In genomic region chr6:31946370-31946885, GRCh38 we compare ENCODE assay signal across 2 cellular contexts.
TF ChIP-seq lines count a peak whose summit lies in the region.

No MANE protein-coding gene starts in this region.

TF ChIP-seq in IMR-90, 13 proteins besides CTCF, POLR2A, EP300 and RAD21:
- no peak for TF ChIP-seq CHD1 (IDR thresholded peaks at IDR 0.05; ENCODE audit: low read depth, low read length)
- no peak for TF ChIP-seq MAZ (IDR thresholded peaks at IDR 0.05; ENCODE audit: borderline replicate concordance, low read depth, low read length)
- no peak for TF ChIP-seq NFE2L2 (IDR thresholded peaks at IDR 0.05; ENCODE audit: low read depth, low read length)
- no peak for TF ChIP-seq SMC3 (IDR thresholded peaks at IDR 0.05; ENCODE audit: low read depth, low read length)
- TF ChIP-seq ELK1 (IDR thresholded peaks at IDR 0.05; ENCODE audit: borderline replicate concordance, low read depth, low read length), result no peak
- TF ChIP-seq CEBPB (IDR thresholded peaks at IDR 0.05; ENCODE audit: low read depth, low read length), result no peak
- TF ChIP-seq MAFK (IDR thresholded peaks at IDR 0.05; ENCODE audit: low read depth, low read length), result no peak
- TF ChIP-seq FOS (IDR thresholded peaks at IDR 0.05; ENCODE audit: low read depth, low read length), result no peak
- no peak for TF ChIP-seq RCOR1 (IDR thresholded peaks at IDR 0.05; ENCODE audit: insufficient replicate concordance, low read length)
- TF ChIP-seq USF2 (IDR thresholded peaks at IDR 0.05; ENCODE audit: low read depth, low read length), result no peak

TF ChIP-seq in HepG2, 621 proteins besides CTCF, POLR2A, EP300 and RAD21 (continues in another document):
- TF ChIP-seq ZNF343 (CRISPR knock-in tag; IDR thresholded peaks at IDR 0.05), result 0 out of 2 replicates have a peak, but pooled peaks have one; percentile 13
- TF ChIP-seq ZNF383 (CRISPR knock-in tag; IDR thresholded peaks at IDR 0.05; ENCODE audit: borderline replicate concordance), result 0 out of 2 replicates have a peak, but pooled peaks have one; percentile 53
- peak; percentile 60; the same call in 1 of the 2 replicates for TF ChIP-seq ZNF652 (CRISPR knock-in tag; IDR thresholded peaks at IDR 0.05; ENCODE audit: borderline replicate concordance, low read depth)
- TF ChIP-seq MLX (CRISPR knock-in tag; IDR thresholded peaks at IDR 0.05), result 0 out of 2 replicates have a peak, but pooled peaks have one; percentile 8
- peak; percentile 74; the same call in 1 of the 2 replicates for TF ChIP-seq TCF7 (IDR thresholded peaks at IDR 0.05; ENCODE audit: low read depth)
- peak; percentile 20 for TF ChIP-seq ZNF781 (CRISPR knock-in tag; IDR thresholded peaks at IDR 0.05; ENCODE audit: borderline replicate concordance, not compliant biosample characterization)
- TF ChIP-seq ZNF558 (CRISPR knock-in tag; IDR thresholded peaks at IDR 0.05; ENCODE audit: borderline replicate concordance), result 0 out of 2 replicates have a peak, but pooled peaks have one; percentile 79
- TF ChIP-seq LBX2 (CRISPR knock-in tag; IDR thresholded peaks at IDR 0.05; ENCODE audit: borderline replicate concordance), result no peak; the same call in 1 of the 2 replicates
- no peak for TF ChIP-seq MYNN (CRISPR knock-in tag; IDR thresholded peaks at IDR 0.05; ENCODE audit: low read depth)
- peak; percentile 9; the same call in 1 of the 2 replicates for TF ChIP-seq TFDP2 (CRISPR knock-in tag; IDR thresholded peaks at IDR 0.05)
- 0 out of 2 replicates have a peak, but pooled peaks have one; percentile 17 for TF ChIP-seq TAF1 (CRISPR knock-in tag; IDR thresholded peaks at IDR 0.05)
- peak; percentile 45; the same call in 1 of the 2 replicates for TF ChIP-seq PHF20 (CRISPR knock-in tag; IDR thresholded peaks at IDR 0.05)
- TF ChIP-seq EEA1 (CRISPR knock-in tag; IDR thresholded peaks at IDR 0.05; ENCODE audit: borderline replicate concordance), result 0 out of 2 replicates have a peak, but pooled peaks have one; percentile 23
- 0 out of 2 replicates have a peak, but pooled peaks have one; percentile 9 for TF ChIP-seq ZBTB44 (CRISPR knock-in tag; IDR thresholded peaks at IDR 0.05)
- TF ChIP-seq KDM5B (CRISPR knock-in tag; IDR thresholded peaks at IDR 0.05; ENCODE audit: borderline replicate concordance), result peak; percentile 83; the same call in 1 of the 2 replicates
- peak; percentile 28 to 39; a peak in 2 of 4 replicates for TF ChIP-seq MAFK (conservative IDR thresholded peaks at IDR 0.05 in 1 of 2, IDR thresholded peaks at IDR 0.05 in 1 of 2; ENCODE audit: low read length in 2 of 2)
- no peak for TF ChIP-seq SKIL (CRISPR knock-in tag; IDR thresholded peaks at IDR 0.05; ENCODE audit: borderline replicate concordance)
- TF ChIP-seq ZNF816 (CRISPR knock-in tag; IDR thresholded peaks at IDR 0.05; ENCODE audit: borderline replicate concordance), result no peak
- TF ChIP-seq ZBTB4 (CRISPR knock-in tag; IDR thresholded peaks at IDR 0.05; ENCODE audit: borderline replicate concordance), result no peak
- TF ChIP-seq ZFX (CRISPR knock-in tag; IDR thresholded peaks at IDR 0.05; ENCODE audit: low read depth), result peak; percentile 56
- TF ChIP-seq ZNF235 (CRISPR knock-in tag; IDR thresholded peaks at IDR 0.05; ENCODE audit: borderline replicate concordance), result peak; percentile 58; the same call in 1 of the 2 replicates
- TF ChIP-seq ZFP36L1 (CRISPR knock-in tag; IDR thresholded peaks at IDR 0.05), result no peak
- TF ChIP-seq MYC (CRISPR knock-in tag; IDR thresholded peaks at IDR 0.05; ENCODE audit: borderline replicate concordance), result no peak
- TF ChIP-seq DPF2 (CRISPR knock-in tag; IDR thresholded peaks at IDR 0.05; ENCODE audit: borderline replicate concordance, low read depth), result 0 out of 2 replicates have a peak, but pooled peaks have one; percentile 2
- TF ChIP-seq ZNF704 (CRISPR knock-in tag; IDR thresholded peaks at IDR 0.05; ENCODE audit: borderline replicate concordance), result 0 out of 2 replicates have a peak, but pooled peaks have one; percentile 65
- peak in 1 of 2 experiments; percentile 51; a peak in 2 of 4 replicates for TF ChIP-seq HMGXB4 (CRISPR knock-in tag; IDR thresholded peaks at IDR 0.05; ENCODE audit: borderline replicate concordance in 1 of 2, low read depth in 1 of 2)
- TF ChIP-seq ZNF276 (CRISPR knock-in tag; IDR thresholded peaks at IDR 0.05; ENCODE audit: low read depth), result 0 out of 2 replicates have a peak, but pooled peaks have one; percentile 48
- no peak for TF ChIP-seq ZNF337 (CRISPR knock-in tag; IDR thresholded peaks at IDR 0.05; ENCODE audit: borderline replicate concordance, low read depth)
- TF ChIP-seq ZNF737 (CRISPR knock-in tag; IDR thresholded peaks at IDR 0.05; ENCODE audit: borderline replicate concordance), result 0 out of 2 replicates have a peak, but pooled peaks have one; percentile 95
- peak; percentile 27; the same call in 1 of the 2 replicates for TF ChIP-seq SNAI1 (CRISPR knock-in tag; IDR thresholded peaks at IDR 0.05; ENCODE audit: borderline replicate concordance)
- TF ChIP-seq GZF1 (CRISPR knock-in tag; IDR thresholded peaks at IDR 0.05), result no peak
- TF ChIP-seq FOSL2 (CRISPR knock-in tag; IDR thresholded peaks at IDR 0.05), result peak; percentile 6; the same call in 1 of the 2 replicates
- TF ChIP-seq HNF4G (IDR thresholded peaks at IDR 0.05; ENCODE audit: borderline replicate concordance, low read depth, low read length), result no peak
- TF ChIP-seq HNF4G (CRISPR knock-in tag; IDR thresholded peaks at IDR 0.05; ENCODE audit: borderline replicate concordance, low read depth), result no peak
- peak; percentile 37; the same call in 1 of the 2 replicates for TF ChIP-seq ZNF30 (CRISPR knock-in tag; IDR thresholded peaks at IDR 0.05)
- no peak for TF ChIP-seq PHF5A (CRISPR knock-in tag; IDR thresholded peaks at IDR 0.05; ENCODE audit: low read depth, unreplicated experiment)
- peak; percentile 28; the same call in 1 of the 2 replicates for TF ChIP-seq TCF7L2 (IDR thresholded peaks at IDR 0.05; ENCODE audit: low read depth, low read length)
- no peak for TF ChIP-seq TCF12 (IDR thresholded peaks at IDR 0.05)
- TF ChIP-seq TCF12 (CRISPR knock-in tag; IDR thresholded peaks at IDR 0.05), result no peak
- TF ChIP-seq ZNF230 (CRISPR knock-in tag; IDR thresholded peaks at IDR 0.05), result no peak; the same call in 1 of the 2 replicates
